Comparison of ENCODE assay signal across 10 cellular contexts in genomic region chr10:69056129-69056528, GRCh38. TPM values are rescaled to one million over a fixed set of nuclear protein-coding genes. Genes with fewer than 3 reads are reported as not detected.
A peak's percentile ranks its signal among the peaks of the same experiment; 100 is the strongest.
DNase-seq lines count a peak whose midpoint lies in the region; ATAC-seq and TF ChIP-seq lines count a peak whose summit lies in the region.
"Had no signal": no experiment of that assay in that cellular context is flagged by ENCODE, and none has a peak within 500 bp of the region (broad histone marks: within the 10 kb centered on the region; RNA-seq: fewer than 3 reads in every experiment).

No MANE protein-coding gene starts in this region.

- H3K4me1 ChIP-seq in colonic mucosa (peaks cover 3% of the 10 kb centered on the region), testis (no peaks in the 10 kb centered on the region)

- no peaks in the 10 kb centered on the region for H3K27me3 Mint-ChIP-seq in natural killer cell treated with Interleukin-12 subunit alpha and Interleukin-12 subunit beta and Interleukin-15 and Interleukin-18, amount 100 ng/mL, for 72 hours

- H3K9me3 ChIP-seq in colonic mucosa (no peaks in the 10 kb centered on the region), testis (no peaks in the 10 kb centered on the region)

- H3K27ac Mint-ChIP-seq in natural killer cell treated with Interleukin-12 subunit alpha and Interleukin-12 subunit beta and Interleukin-15 and Interleukin-18, amount 100 ng/mL, for 72 hours: peak overlapping the region; percentile 87 to 97

- H3K9me3 Mint-ChIP-seq in natural killer cell treated with Interleukin-12 subunit alpha and Interleukin-12 subunit beta and Interleukin-15 and Interleukin-18, amount 100 ng/mL, for 72 hours: no peaks in the 10 kb centered on the region

- H3K27me3 ChIP-seq in colonic mucosa: no peaks in the 10 kb centered on the region
- H3K27me3 ChIP-seq in testis: no peaks in the 10 kb centered on the region

- no peak for TF ChIP-seq POLR2A in testis (IDR thresholded peaks at IDR 0.05)

- H3K9ac ChIP-seq in colonic mucosa (ENCODE audit: low read depth in 2 of 2, low read length in 2 of 2): peak overlapping the region; percentile 12 to 13

- peak; percentile 67 to 69 for ATAC-seq in natural killer cell treated with Interleukin-12 subunit alpha and Interleukin-12 subunit beta and Interleukin-15 and Interleukin-18, amount 100 ng/mL, for 72 hours
- no peak for ATAC-seq in HG03039 (IDR thresholded peaks at IDR 0.05; ENCODE audit: unreplicated experiment)

- H3K27ac ChIP-seq in colonic mucosa: peak overlapping the region; percentile 17
- H3K27ac ChIP-seq in testis: no peak overlapping the region

- DNase-seq in CD1c-positive myeloid dendritic cell (ENCODE audit: extremely low spot score) (peak; percentile 93), HCEC 1CT (peak; percentile 66), colonic mucosa (no peak), RPMI8226 (no peak), testis (no peak)
- peak; percentile 75 for DNase-seq in natural killer cell treated with Interleukin-12 subunit alpha and Interleukin-12 subunit beta and Interleukin-15 and Interleukin-18, amount 100 ng/mL, for 72 hours (ENCODE audit: low spot score)
- no peak for DNase-seq in stimulated activated CD4-positive, alpha-beta T cell treated with anti-CD3 and anti-CD28 coated beads, Interleukin-4, amount 100 ng/mL, for 24 hours
- DNase-seq: Calu3, dermis blood vessel endothelial cell had no signal

- TF ChIP-seq CTCF in colonic mucosa (IDR thresholded peaks at IDR 0.05) (no peak), testis (IDR thresholded peaks at IDR 0.05) (no peak)

- H3K4me1 Mint-ChIP-seq in natural killer cell treated with Interleukin-12 subunit alpha and Interleukin-12 subunit beta and Interleukin-15 and Interleukin-18, amount 100 ng/mL, for 72 hours (ENCODE audit: low read depth in 2 of 2): peaks cover 55 to 60% of the 10 kb centered on the region in 2 donors

- H3K4me3 ChIP-seq in colonic mucosa (no peak overlapping the region), testis (no peak overlapping the region)

- 44 to 56% methylated on average over 7 of the region's 7 CpGs for WGBS in testis, 2 donors

- H3K36me3 ChIP-seq in colonic mucosa (no peaks in the 10 kb centered on the region), testis (ENCODE audit: low read depth, missing control alignments) (no peaks in the 10 kb centered on the region)

- intact Hi-C loops in colonic mucosa (cut with DNase I): no loop called here
- intact Hi-C loops in testis (cut with DNase I; ENCODE audit: low total_unique reads): no loop called here

- peak overlapping the region; percentile 88 for H3K4me3 Mint-ChIP-seq in natural killer cell treated with Interleukin-12 subunit alpha and Interleukin-12 subunit beta and Interleukin-15 and Interleukin-18, amount 100 ng/mL, for 72 hours

- no peaks in the 10 kb centered on the region for H3K36me3 Mint-ChIP-seq in natural killer cell treated with Interleukin-12 subunit alpha and Interleukin-12 subunit beta and Interleukin-15 and Interleukin-18, amount 100 ng/mL, for 72 hours

RNA-seq across cellular contexts. Expression of gene SRGN, which starts 31.8 kb away (rescaled TPM):
- 10 to 100 TPM; 14.3 to 57.8 TPM for total RNA-seq in colonic mucosa
- 100 to 1,000 TPM; 268 to 486 TPM for total RNA-seq in natural killer cell treated with Interleukin-12 subunit alpha and Interleukin-12 subunit beta and Interleukin-15 and Interleukin-18, amount 100 ng/mL, for 72 hours
- 10 to 100 TPM; 25.7 to 35.8 TPM for total RNA-seq in testis
- polyA plus RNA-seq in testis (ENCODE audit: insufficient read depth, low read depth, low replicate concordance): 61.1 TPM
- total RNA-seq: Calu3 had no signal

Comparison
In these comparisons a context has a peak if more than half of its experiments do, and no peak if none do; other contexts are left out.
1. DNase-seq: peak in CD1c-positive myeloid dendritic cell (single experiment), HCEC 1CT (single experiment) and natural killer cell treated with Interleukin-12 subunit alpha and Interleukin-12 subunit beta and Interleukin-15 and Interleukin-18, amount 100 ng/mL, for 72 hours (single experiment); none in colonic mucosa (single experiment), stimulated activated CD4-positive, alpha-beta T cell treated with anti-CD3 and anti-CD28 coated beads, Interleukin-4, amount 100 ng/mL, for 24 hours (single experiment), RPMI8226 (single experiment) and testis (single experiment).
2. RNA of gene SRGN, which starts 31.8 kb away (total RNA-seq): 268 to 486 TPM in natural killer cell treated with Interleukin-12 subunit alpha and Interleukin-12 subunit beta and Interleukin-15 and Interleukin-18, amount 100 ng/mL, for 72 hours; 14.3 to 57.8 TPM in colonic mucosa and 25.7 to 35.8 TPM in testis; every median in the first group is over 4 times any median in the second.